In the genomic region with DNA sequence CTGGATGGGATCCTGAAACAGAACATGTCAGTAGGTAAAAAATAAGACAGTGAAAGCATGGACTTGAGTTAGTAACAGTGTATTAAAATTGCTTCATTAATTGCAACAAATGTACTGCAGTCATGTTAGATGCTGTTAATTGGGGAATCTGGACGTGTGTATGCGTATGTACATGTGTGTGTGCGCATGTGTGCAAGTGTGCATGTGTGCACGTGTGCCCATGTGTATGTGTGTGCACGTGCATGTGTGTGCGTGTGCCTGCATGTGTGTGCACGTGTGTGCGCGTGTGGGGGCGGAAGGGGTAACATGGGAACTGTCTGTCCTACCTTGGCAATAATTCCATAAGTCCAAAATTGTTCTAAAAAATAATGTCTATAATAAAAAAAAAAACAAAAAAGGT, we compare ENCODE assay signal across 16 cellular contexts.
A peak's percentile ranks its signal among the peaks of the same experiment; 100 is the strongest.
DNase-seq lines count a peak whose midpoint lies in the region; ATAC-seq, FAIRE-seq and TF ChIP-seq lines count a peak whose summit lies in the region.
"Had no signal": no experiment of that assay in that cellular context is flagged by ENCODE, and none has a peak within 500 bp of the region (broad histone marks: within the 10 kb centered on the region; RNA-seq: fewer than 3 reads in every experiment).

No MANE protein-coding gene starts in this region.

- no peak overlapping the region for H4K8ac ChIP-seq in IMR-90 (ENCODE audit: low read depth in 2 of 2, low read length in 2 of 2)

- TF ChIP-seq POLR2A in IMR-90 (IDR thresholded peaks at IDR 0.05; ENCODE audit: low read depth, low read length) (no peak), GM12878 (IDR thresholded peaks at IDR 0.05; ENCODE audit: low read depth, low read length) (no peak)

- H3K9me1 ChIP-seq in IMR-90 (ENCODE audit: insufficient read depth, low read length): peaks cover 16% of the 10 kb centered on the region

- H4K5ac ChIP-seq in IMR-90 (ENCODE audit: low read depth, low read length): no peak overlapping the region

- H3K4me2 ChIP-seq in BLaER1 (peak overlapping the region; percentile 51), IMR-90 (ENCODE audit: low read depth, low read length) (no peak overlapping the region), GM12878 (ENCODE audit: control insufficient read depth, insufficient read depth) (no peak overlapping the region)

- DNase-seq in IMR-90 (no peak), GM12878 (ENCODE audit: low read depth, low spot score) (no peak), memory B cell (ENCODE audit: low spot score in 2 of 2) (no peak), aorta (no peak), cerebellar cortex (ENCODE audit: low spot score) (no peak), GM19239 (ENCODE audit: insufficient read length, low spot score) (no peak)
- DNase-seq: 8988T; AML-193; C1 segment of cervical spinal cord; Calu3; CD4-positive, alpha-beta T cell; DMS 273 treated with DMSO at 0.1 percent for 48 hours; GOT3; HCEC 1CT; KBM-7 had no signal

- in situ Hi-C loops in IMR-90 (cut with MboI; ENCODE audit: low sequenced_read_pairs) (no loop called here), GM12878 (cut with MboI) (no loop called here)

- POLR2A ChIA-PET in IMR-90 (lab: Charles Lee; ENCODE audit: unreplicated experiment) (no interaction called here), GM12878 (lab: Charles Lee) (no interaction called here)

- no peak overlapping the region for H2BK120ac ChIP-seq in IMR-90 (ENCODE audit: low read depth, low read length)

- intact Hi-C loops in IMR-90 (cut with micrococcal nuclease): no loop called here
- intact Hi-C loops in GM12878 (cut with micrococcal nuclease; ENCODE audit: unreplicated experiment): no loop called here
- intact Hi-C loops in aorta (cut with DNase I): no loop called here

- H3K56ac ChIP-seq in IMR-90 (ENCODE audit: extremely low read depth, insufficient read depth, low read length): no peak overlapping the region

- H4K20me1 ChIP-seq in BLaER1 (peaks cover 17% of the 10 kb centered on the region), IMR-90 (ENCODE audit: insufficient read depth, low read length) (peaks cover 60% of the 10 kb centered on the region), GM12878 (ENCODE audit: control insufficient read depth, insufficient read depth) (no peaks in the 10 kb centered on the region)

- FAIRE-seq in GM12878 (lab: Jason Lieb, UNC) (no peak), GM19239 (lab: Jason Lieb, UNC) (no peak)

- no peak overlapping the region for H3K4me3 Mint-ChIP-seq in memory B cell
- H3K4me3 Mint-ChIP-seq: CD4-positive, alpha-beta T cell had no signal

- WGBS in IMR-90 (ENCODE audit: extremely low coverage in 2 of 2, insufficient read length in 1 of 2), 2 experiments: no CpG with 5 or more reads among the region's 10 CpGs
- 95% methylated on average over 10 of the region's 10 CpGs for WGBS in GM12878 (ENCODE audit: insufficient coverage, insufficient replicate concordance, low lambda C conversion rate, missing lambda C conversion rate)
- WGBS in aorta, 2 donors: 92% methylated on average over 10 of the region's 10 CpGs

- TF ChIP-seq EP300 in GM12878 (IDR thresholded peaks at IDR 0.05; ENCODE audit: borderline replicate concordance in 1 of 2, control insufficient read depth in 1 of 2, low read depth in 2 of 2, low read length in 2 of 2): no peak

- peaks cover 8% of the 10 kb centered on the region for H3K36me3 Mint-ChIP-seq in memory B cell

- no TSS peak for BruUV-seq in IMR-90 (replicated peaks; lab: Mats Ljungman, UMichigan)
- BruUV-seq in GM12878 (replicated peaks; lab: Mats Ljungman, UMichigan): no TSS peak

- H3K4me1 ChIP-seq in BLaER1 (peaks cover 100% of the 10 kb centered on the region), IMR-90 (ENCODE audit: control insufficient read depth, insufficient read depth, low read length) (peaks cover 10% of the 10 kb centered on the region), GM12878 (ENCODE audit: control insufficient read depth, insufficient read depth, low read length) (no peaks in the 10 kb centered on the region), aorta (ENCODE audit: control insufficient read depth in 1 of 2, insufficient read depth in 2 of 2, low read length in 2 of 2) (peaks cover 0 to 3% of the 10 kb centered on the region in 2 donors)

- H3K27me3 ChIP-seq in BLaER1 (no peaks in the 10 kb centered on the region), IMR-90 (ENCODE audit: control insufficient read depth, insufficient read depth, low read length) (no peaks in the 10 kb centered on the region), GM12878 (replicated peaks in 1 of 2; ENCODE audit: control insufficient read depth in 2 of 2, insufficient read depth in 2 of 2, low read length in 1 of 2) (no peaks in the 10 kb centered on the region), aorta (ENCODE audit: control insufficient read depth in 1 of 2, insufficient read depth in 2 of 2, low read length in 1 of 2) (no peaks in the 10 kb centered on the region)

- RAD21 ChIA-PET in GM12878 (lab: Charles Lee; ENCODE audit: unreplicated experiment): no interaction called here

- H2AFZ ChIP-seq in IMR-90 (replicated peaks; ENCODE audit: low read length, poor library complexity) (no peak overlapping the region), GM12878 (ENCODE audit: control insufficient read depth, low read depth, low read length) (no peak overlapping the region)

- H3K9ac ChIP-seq in BLaER1: no peak overlapping the region
- no peak overlapping the region for H3K9ac ChIP-seq in IMR-90 (ENCODE audit: low read depth, low read length)
- H3K9ac ChIP-seq in GM12878 (ENCODE audit: control insufficient read depth, insufficient read depth, low read length): no peak overlapping the region

- H3K27me3 Mint-ChIP-seq in memory B cell: no peaks in the 10 kb centered on the region
- H3K27me3 Mint-ChIP-seq: CD4-positive, alpha-beta T cell had no signal

- H3K18ac ChIP-seq in IMR-90 (ENCODE audit: low read depth, low read length): no peak overlapping the region

- TF ChIP-seq RAD21 in IMR-90 (IDR thresholded peaks at IDR 0.05; ENCODE audit: low read length): no peak
- TF ChIP-seq RAD21 in GM12878 (IDR thresholded peaks at IDR 0.05; ENCODE audit: insufficient read depth, low read depth, low read length): no peak

- H3K27ac ChIP-seq in BLaER1 (peak overlapping the region; percentile 54; the same call in 1 of the 2 replicates), IMR-90 (ENCODE audit: insufficient read depth, low read length) (no peak overlapping the region), GM12878 (ENCODE audit: control insufficient read depth, insufficient read depth) (no peak overlapping the region), aorta (ENCODE audit: low read depth in 1 of 2, low read length in 2 of 2) (no peak overlapping the region)

- CTCF ChIA-PET in IMR-90 (lab: Yijun Ruan, JAX) (interaction anchor here (0.6 kb wide), 1 partner anchor 198 kb away, joined by 7 read pairs; a partner anchor contains a TSS), GM12878 (lab: Yijun Ruan, JAX) (interaction anchor here (1.7 kb wide), 1 partner anchor 14 kb away, joined by 3 read pairs; no protein-coding TSS in a partner anchor)

- dilution Hi-C loops in IMR-90 (cut with HindIII; ENCODE audit: low sequenced_read_pairs, unreplicated experiment): no loop called here

- no peak overlapping the region for H3K14ac ChIP-seq in IMR-90 (replicated peaks; ENCODE audit: low read depth, low read length)

- no peak for ATAC-seq in IMR-90 (ENCODE audit: low read depth)
- no peak for ATAC-seq in GM12878
- ATAC-seq in memory B cell (ENCODE audit: low read depth): no peak
- ATAC-seq in aorta (ENCODE audit: low FRiP score): no peak

- SMC1A ChIA-PET in GM12878 (lab: Charles Lee; ENCODE audit: uncharacterized antibody, unreplicated experiment): interaction anchor here (0.7 kb wide), 1 partner anchor 160 kb away, joined by 3 read pairs; no protein-coding TSS in a partner anchor

- no peak overlapping the region for H4K91ac ChIP-seq in IMR-90 (ENCODE audit: insufficient read depth, low read depth, low read length)

- H3K4ac ChIP-seq in IMR-90 (ENCODE audit: low read depth, low read length): no peak overlapping the region

- peaks cover 21 to 86% of the 10 kb centered on the region in 2 experiments for H3K79me1 ChIP-seq in IMR-90 (ENCODE audit: low read depth in 1 of 2, low read length in 2 of 2)

- no peaks in the 10 kb centered on the region; the same call in 1 of the 2 replicates for H3K79me2 ChIP-seq in GM12878 (ENCODE audit: control insufficient read depth, insufficient read depth, low read length)

- peaks cover 13% of the 10 kb centered on the region for H3K9me3 ChIP-seq in BLaER1
- H3K9me3 ChIP-seq in IMR-90 (ENCODE audit: control insufficient read depth, insufficient read depth, low read length): no peaks in the 10 kb centered on the region
- no peaks in the 10 kb centered on the region for H3K9me3 ChIP-seq in GM12878 (replicated peaks; ENCODE audit: control insufficient read depth, insufficient read depth, low read length)
- H3K9me3 ChIP-seq in aorta (ENCODE audit: control insufficient read depth, low read length): no peaks in the 10 kb centered on the region

- H2AK5ac ChIP-seq in IMR-90 (ENCODE audit: low read depth, low read length): peak overlapping the region; percentile 76; the same call in 1 of the 2 replicates

- H2BK20ac ChIP-seq in IMR-90 (ENCODE audit: low read depth, low read length): no peak overlapping the region

- H2AK9ac ChIP-seq in IMR-90 (replicated peaks; ENCODE audit: low read depth, low read length, poor library complexity): no peak overlapping the region

- H3K4me3 ChIP-seq in BLaER1 (no peak overlapping the region), IMR-90 (ENCODE audit: insufficient read depth, low read depth, low read length) (no peak overlapping the region), GM12878 (no peak overlapping the region), aorta (ENCODE audit: low read length in 2 of 2) (no peak overlapping the region)

- no peak for TF ChIP-seq CTCF in IMR-90 (conservative IDR thresholded peaks at IDR 0.05; ENCODE audit: low read depth, low read length)
- TF ChIP-seq CTCF in GM12878 (IDR thresholded peaks at IDR 0.05 in 2 of 3, conservative IDR thresholded peaks at IDR 0.05 in 1 of 3; ENCODE audit: control insufficient read depth in 2 of 3, extremely low read depth in 1 of 3, insufficient read depth in 1 of 3, low read depth in 3 of 3, low read length in 3 of 3): no peak

- H2BK5ac ChIP-seq in IMR-90 (ENCODE audit: low read depth, low read length, poor library complexity, severe bottlenecking): no peak overlapping the region

- H3K4me1 Mint-ChIP-seq in memory B cell: peaks cover 16% of the 10 kb centered on the region

- H2BK15ac ChIP-seq in IMR-90 (ENCODE audit: low read depth, low read length): no peak overlapping the region; the same call in 2 of the 3 replicates

- peak overlapping the region; percentile 31 for H3K27ac Mint-ChIP-seq in memory B cell
- H3K27ac Mint-ChIP-seq: CD4-positive, alpha-beta T cell had no signal

- H3K36me3 ChIP-seq in BLaER1 (peaks cover 16% of the 10 kb centered on the region; the same call in 1 of the 2 replicates), IMR-90 (ENCODE audit: control insufficient read depth, insufficient read depth, low read length) (peaks cover 2% of the 10 kb centered on the region; the same call in 1 of the 2 replicates), GM12878 (ENCODE audit: control insufficient read depth in 2 of 2, insufficient read depth in 2 of 2, low read length in 1 of 2) (no peaks in the 10 kb centered on the region), aorta (ENCODE audit: control insufficient read depth in 1 of 2, insufficient read depth in 2 of 2, low read length in 1 of 2) (no peaks in the 10 kb centered on the region)

- peak overlapping the region; percentile 18; the same call in 1 of the 2 replicates for H3K23ac ChIP-seq in IMR-90 (ENCODE audit: low read depth, low read length)

- no peaks in the 10 kb centered on the region for H3K9me3 Mint-ChIP-seq in memory B cell
- H3K9me3 Mint-ChIP-seq: CD4-positive, alpha-beta T cell had no signal
